ENCODE assay signal across 7 cellular contexts in genomic region chr2:190649035-190649797, GRCh38. TPM values are rescaled to one million over a fixed set of nuclear protein-coding genes. Genes with fewer than 3 reads are reported as not detected.
DNase-seq lines count a peak whose midpoint lies in the region; ATAC-seq, FAIRE-seq and TF ChIP-seq lines count a peak whose summit lies in the region.

Gene NAB1, plus strand, starts transcription at chr2:190649083. Its CDS starts 10,094 bp downstream, at chr2:190659177.

- no peak within 1 kb of the TSS for H2BK120ac ChIP-seq in H1 (replicated peaks; ENCODE audit: low read depth, low read length)

- no peak within 1 kb of the TSS for H2BK20ac ChIP-seq in H1 (ENCODE audit: low read length)

- TF ChIP-seq CTCF in H1 (IDR thresholded peaks at IDR 0.05; ENCODE audit: control extremely low read depth in 1 of 3, insufficient read depth in 1 of 3, low read depth in 1 of 3, low read length in 3 of 3) (no peak), mucosa of descending colon (IDR thresholded peaks at IDR 0.05) (no peak)

- no peak within 1 kb of the TSS for H3K14ac ChIP-seq in H1 (ENCODE audit: insufficient read length)

- H3K9ac ChIP-seq in H1 (replicated peaks in 1 of 4; ENCODE audit: extremely low read depth in 1 of 4, low read depth in 3 of 4, low read length in 3 of 4): peak within 1 kb of the TSS; percentile 71 to 83 (median 74)

- no peak for FAIRE-seq in H1 (lab: Jason Lieb, UNC)

- H3K9me3 ChIP-seq in H1 (ENCODE audit: insufficient read depth in 2 of 2, low read depth in 1 of 2, low read length in 1 of 2) (no peaks in the 10 kb centered on the region), mucosa of descending colon (no peaks in the 10 kb centered on the region)

- 0 out of 2 replicates have a peak within 1 kb of the TSS, but pooled peaks have one; percentile 8 for H2BK5ac ChIP-seq in H1 (ENCODE audit: low read depth, low read length)

- peak within 1 kb of the TSS; percentile 68 to 96 (median 78) for H3K4me3 ChIP-seq in H1 (ENCODE audit: extremely low read depth in 1 of 4, insufficient read depth in 2 of 4, low read depth in 3 of 4, low read length in 4 of 4)
- H3K4me3 ChIP-seq in mucosa of descending colon: peak within 1 kb of the TSS; percentile 77

- H3K4me1 ChIP-seq in H1 (replicated peaks in 1 of 4; ENCODE audit: control insufficient read depth in 3 of 4, insufficient read depth in 4 of 4, low read length in 3 of 4) (peaks cover 0 to 5% (median 1%) of the 10 kb centered on the region in 4 experiments; a peak in 2 of 7 replicates), mucosa of descending colon (ENCODE audit: low read depth) (peaks cover 21% of the 10 kb centered on the region)

- H4K5ac ChIP-seq in H1 (ENCODE audit: insufficient read length, low read depth, low read length): peak within 1 kb of the TSS; percentile 43

- H3K27ac ChIP-seq in H1 (ENCODE audit: low read depth, low read length): no peak within 1 kb of the TSS

- H4K91ac ChIP-seq in H1 (replicated peaks; ENCODE audit: insufficient read length, low read length): peak within 1 kb of the TSS; percentile 94

- CTCF ChIA-PET in H1 (lab: Charles Lee; ENCODE audit: partially characterized antibody): interaction anchor here (8.5 kb wide), 1 partner anchor 31 kb away, joined by 48 read pairs; no protein-coding TSS in a partner anchor

- TF ChIP-seq EP300 in H1 (IDR thresholded peaks at IDR 0.05; ENCODE audit: borderline replicate concordance in 1 of 2, low read depth in 2 of 2, low read length in 2 of 2): no peak

- WGBS in H1 (ENCODE audit: extremely low coverage in 1 of 2, insufficient coverage in 1 of 2, insufficient read length in 1 of 2, insufficient replicate concordance in 2 of 2, low coverage in 1 of 2, low lambda C conversion rate in 2 of 2, missing lambda C conversion rate in 1 of 2), 2 experiments: 3% methylated on average over 43 of the region's 95 CpGs; no CpG with 5 or more reads in 1 of the 2 experiments

- peak within 1 kb of the TSS; percentile 90 for H4K8ac ChIP-seq in H1 (ENCODE audit: extremely low read depth, insufficient read depth, low read length)

- H3K56ac ChIP-seq in H1 (replicated peaks; ENCODE audit: insufficient read length, low read depth, low read length): peak within 1 kb of the TSS; percentile 74

- H2AFZ ChIP-seq in H1 (ENCODE audit: low read length): peak within 1 kb of the TSS; percentile 34; the same call in 1 of the 2 replicates

- H3K4ac ChIP-seq in H1 (replicated peaks; ENCODE audit: insufficient read length, low read depth, low read length): peak within 1 kb of the TSS; percentile 63

- H3K23ac ChIP-seq in H1 (ENCODE audit: insufficient read length): no peak within 1 kb of the TSS

- H3K27me3 ChIP-seq in H1 (replicated peaks in 1 of 4; ENCODE audit: control insufficient read depth in 3 of 4, extremely low read depth in 1 of 4, insufficient read depth in 3 of 4, low read length in 3 of 4): no peaks in the 10 kb centered on the region

- H3K36me3 ChIP-seq in H1 (ENCODE audit: control insufficient read depth in 2 of 4, insufficient read depth in 4 of 4, low read length in 3 of 4): no peaks in the 10 kb centered on the region
- no peaks in the 10 kb centered on the region for H3K36me3 ChIP-seq in mucosa of descending colon (ENCODE audit: low read depth)

- intact Hi-C loops in mucosa of descending colon (cut with DNase I, micrococcal nuclease): loop anchor here in 1 of 2 donors (10.0 kb wide), 1 partner anchor 114 kb away; the partner anchor contains the start of gene NEMP2

- H2BK15ac ChIP-seq in H1 (ENCODE audit: low read length): no peak within 1 kb of the TSS

- TF ChIP-seq RAD21 in H1 (IDR thresholded peaks at IDR 0.05 in 1 of 2, conservative IDR thresholded peaks at IDR 0.05 in 1 of 2; ENCODE audit: low read depth in 2 of 2, low read length in 2 of 2): no peak

- POLR2A ChIA-PET in H1 (lab: Charles Lee; ENCODE audit: partially characterized antibody): interaction anchor here (1.1 kb wide), 1 partner anchor 115 kb away, joined by 5 read pairs; the partner anchor contains the start of gene NEMP2

- H3K4me2 ChIP-seq in H1 (ENCODE audit: insufficient read depth in 1 of 2, low read depth in 2 of 2, low read length in 2 of 2): peak within 1 kb of the TSS; percentile 97 to 99

- peaks cover 5% of the 10 kb centered on the region for H3K79me1 ChIP-seq in H1 (ENCODE audit: low read depth, low read length)

- 0 out of 3 replicates have a peak, but pooled peaks of 1 of the 2 experiments have one; percentile 21 for TF ChIP-seq POLR2A in H1 (IDR thresholded peaks at IDR 0.05; ENCODE audit: control extremely low read depth in 1 of 2, low read depth in 2 of 2, low read length in 2 of 2)

- ATAC-seq in GM18508 (IDR thresholded peaks at IDR 0.05; ENCODE audit: insufficient read depth, unreplicated experiment): peak; percentile 33
- ATAC-seq in HG02642 (IDR thresholded peaks at IDR 0.05; ENCODE audit: poor library complexity, unreplicated experiment): peak; percentile 56
- ATAC-seq in mucosa of descending colon: peak; percentile 55

- H2BK12ac ChIP-seq in H1 (ENCODE audit: low read depth, low read length): no peak within 1 kb of the TSS; the same call in 1 of the 2 replicates

- H2AK5ac ChIP-seq in H1 (ENCODE audit: low read depth, low read length): no peak within 1 kb of the TSS

- H3K23me2 ChIP-seq in H1 (ENCODE audit: low read depth, low read length): peaks cover 5% of the 10 kb centered on the region

- peak within 1 kb of the TSS; percentile 49; the same call in 1 of the 2 replicates for H3K18ac ChIP-seq in H1 (ENCODE audit: extremely low read depth, low read length)

- peaks cover 0 to 2% of the 10 kb centered on the region in 2 experiments for H4K20me1 ChIP-seq in H1 (replicated peaks in 1 of 2; ENCODE audit: control insufficient read depth in 1 of 2, insufficient read depth in 2 of 2, low read length in 2 of 2)

- DNase-seq in NCI-H2227 (lab: John Stamatoyannopoulos, UW; ENCODE audit: unreplicated experiment): peak; percentile 90
- peak; percentile 85 for DNase-seq in activated CD8-positive, alpha-beta memory T cell treated with anti-CD3 and anti-CD28 coated beads for 24 hours
- peak in 1 of 2 experiments; percentile 77 for DNase-seq in H1 (ENCODE audit: low read depth in 1 of 2, low spot score in 2 of 2)
- peak; percentile 53 to 83 (median 77) for DNase-seq in mucosa of descending colon
- peak; percentile 59 for DNase-seq in stimulated activated CD8-positive, alpha-beta memory T cell treated with anti-CD3 and anti-CD28 coated beads, Interleukin-4, amount 100 ng/mL, for 24 hours (ENCODE audit: low read depth)

- H3K79me2 ChIP-seq in H1 (ENCODE audit: control insufficient read depth in 1 of 2, insufficient read depth in 2 of 2, low read length in 2 of 2): peaks cover 0 to 45% of the 10 kb centered on the region in 2 experiments; a peak in 2 of 4 replicates

TF ChIP-seq in H1, 55 proteins besides CTCF, POLR2A, EP300 and RAD21:
- TF ChIP-seq POLR2AphosphoS5 (IDR thresholded peaks at IDR 0.05; ENCODE audit: low read depth, low read length) (no peak; the same call in 1 of the 2 replicates), RBBP5 (IDR thresholded peaks at IDR 0.05; ENCODE audit: borderline replicate concordance, low read depth, low read length) (peak; percentile 96), PHF8 (conservative IDR thresholded peaks at IDR 0.05; ENCODE audit: low read depth, low read length) (0 out of 2 replicates have a peak, but pooled peaks have one; percentile 24), TBP (IDR thresholded peaks at IDR 0.05; ENCODE audit: low read depth, low read length) (no peak), E2F6 (IDR thresholded peaks at IDR 0.05) (peak; percentile 16; the same call in 1 of the 2 replicates), EZH2 (IDR thresholded peaks at IDR 0.05; ENCODE audit: low read depth, low read length, severe bottlenecking) (no peak), KDM4A (IDR thresholded peaks at IDR 0.05; ENCODE audit: low read depth, low read length, severe bottlenecking) (peak; percentile 85), EGR1 (IDR thresholded peaks at IDR 0.05; ENCODE audit: borderline replicate concordance, low read depth, low read length) (peak; percentile 70; the same call in 1 of the 2 replicates), TAF1 (IDR thresholded peaks at IDR 0.05; ENCODE audit: low read depth, low read length) (peak; percentile 45; the same call in 1 of the 2 replicates), SP2 (IDR thresholded peaks at IDR 0.05; ENCODE audit: low read length) (no peak), ASH2L (IDR thresholded peaks at IDR 0.05; ENCODE audit: low read length) (peak; percentile 90)

RNA-seq across cellular contexts. Expression of gene NAB1, which starts in this region (rescaled TPM):
- 28.2 and 28.6 TPM in 2 replicates for total RNA-seq in H1 (2021; fragmentation: NEBNext Ultra II Directional; extraction: Animal tissue kit (Norgen Biotek cat#: 25700))
- polyA plus RNA-seq in H1 (2011; rRNA removed): 8.5 and 21.9 TPM in 2 replicates
- 10.4 TPM for polyA plus RNA-seq in H1 (2011; cell fraction: cytosol; rRNA removed)
- polyA plus RNA-seq in H1 (2011; cell fraction: nucleus; rRNA removed): 22.3 TPM
- 14.7 to 20.7 TPM (median 18.8 TPM) in 4 replicates for polyA plus RNA-seq in H1 (2012, experiment 1 of 2)
- 1.8 TPM for polyA plus RNA-seq in H1 (2012, experiment 2 of 2)
- 19.7 TPM for polyA plus RNA-seq in H1 (2013, experiment 1 of 2)
- 17.3 TPM for polyA plus RNA-seq in H1 (2013, experiment 2 of 2)
- polyA minus RNA-seq in H1 (2011; rRNA and poly(A)+ RNA removed): 26.3 and 33.1 TPM in 2 replicates
- polyA minus RNA-seq in H1 (2011; cell fraction: cytosol; rRNA and poly(A)+ RNA removed): 11.1 TPM
- polyA minus RNA-seq in H1 (2011; cell fraction: nucleus; rRNA and poly(A)+ RNA removed): 39.9 TPM
- 10 to 100 TPM; 23.4 to 55.0 (median 28.9) TPM for total RNA-seq in mucosa of descending colon
